Comparison of ENCODE assay signal across 9 cellular contexts in the genomic region with DNA sequence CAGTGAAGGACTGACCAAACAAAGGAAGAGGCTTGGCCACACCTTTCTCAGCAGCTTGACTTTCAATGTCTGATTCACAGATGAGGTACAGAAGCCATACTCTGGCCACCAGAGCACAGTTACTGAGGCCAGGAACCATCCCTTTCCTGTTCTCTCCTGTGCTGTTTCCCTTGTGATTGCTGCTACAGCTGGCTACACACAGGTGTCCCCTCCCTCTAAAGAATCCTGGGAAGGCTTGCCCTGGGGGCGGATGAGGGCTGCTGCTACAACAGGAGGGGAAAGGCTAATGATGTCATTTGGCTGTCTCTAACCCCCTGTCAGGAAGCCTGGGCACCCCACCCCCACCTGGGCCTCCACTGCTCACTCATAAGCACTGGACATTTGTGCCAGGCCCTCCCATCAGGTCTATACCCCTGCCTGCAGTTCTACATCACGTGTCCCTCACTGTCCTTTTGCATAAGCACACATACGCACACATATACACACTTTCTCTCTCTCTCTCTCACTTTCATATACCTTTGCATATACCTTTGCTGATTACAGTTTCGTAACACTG. TPM values are rescaled to one million over a fixed set of nuclear protein-coding genes. Genes with fewer than 3 reads are reported as not detected.
DNase-seq lines count a peak whose midpoint lies in the region; ATAC-seq and TF ChIP-seq lines count a peak whose summit lies in the region.
"Had no signal": no experiment of that assay in that cellular context is flagged by ENCODE, and none has a peak within 500 bp of the region (broad histone marks: within the 10 kb centered on the region; RNA-seq: fewer than 3 reads in every experiment).

No MANE protein-coding gene starts in this region.

- WGBS in heart right ventricle, 2 donors: 67 to 80% methylated on average over 4 of the region's 4 CpGs
- WGBS in adrenal gland, 4 donors: 71 to 86% (median 79%) methylated on average over 4 of the region's 4 CpGs

- DNase-seq in ELF-1 (ENCODE audit: low read depth, low spot score) (peak; percentile 77), NCI-H526 treated with DMSO at 0.1 percent for 48 hours (lab: John Stamatoyannopoulos, UW) (peak; percentile 48), heart right ventricle (peak in 1 of 2 donors; percentile 60), NOMO-1 treated with DMSO at 0.1 percent for 48 hours (lab: John Stamatoyannopoulos, UW; ENCODE audit: unreplicated experiment) (no peak), adrenal gland (no peak)
- no peak for DNase-seq in stimulated activated CD4-positive, alpha-beta T cell treated with anti-CD3 and anti-CD28 coated beads, Interleukin-15, amount 100 ng/mL, for 24 hours
- no peak for DNase-seq in stimulated activated CD8-positive, alpha-beta memory T cell treated with anti-CD3 and anti-CD28 coated beads, Interleukin-4, amount 100 ng/mL, for 48 hours

- peak overlapping the region; percentile 74 to 97 (median 86) for H3K27ac ChIP-seq in heart right ventricle
- peak overlapping the region in 2 of 5 donors; percentile 85 to 95 for H3K27ac ChIP-seq in adrenal gland
- H3K27ac ChIP-seq: epithelial cell of prostate had no signal

- H3K9me3 ChIP-seq in heart right ventricle (no peaks in the 10 kb centered on the region), adrenal gland (replicated peaks in 1 of 3) (no peaks in the 10 kb centered on the region)

- peak overlapping the region in 1 of 10 donors; percentile 3 for H3K4me3 ChIP-seq in heart right ventricle
- no peak overlapping the region for H3K4me3 ChIP-seq in adrenal gland

- intact Hi-C loops in heart right ventricle (cut with DNase I): loop anchor here in 1 of 10 donors (5.0 kb wide), 1 partner anchor 38 kb away; no protein-coding TSS in a partner anchor
- intact Hi-C loops in adrenal gland (cut with DNase I): no loop called here

- H3K36me3 ChIP-seq in heart right ventricle: peaks cover 0 to 39% (median 0%) of the 10 kb centered on the region in 9 donors
- H3K36me3 ChIP-seq in adrenal gland (replicated peaks in 1 of 2): no peaks in the 10 kb centered on the region

- ATAC-seq in GM21526 (IDR thresholded peaks at IDR 0.05; ENCODE audit: low FRiP score, unreplicated experiment) (peak; percentile 58), heart right ventricle (peak; percentile 30 to 78 (median 65))

- H3K4me1 ChIP-seq in heart right ventricle: peaks cover 29 to 99% (median 73%) of the 10 kb centered on the region in 9 donors
- peaks cover 13 to 51% of the 10 kb centered on the region in 2 donors for H3K4me1 ChIP-seq in adrenal gland (replicated peaks in 1 of 2)

- no peak for TF ChIP-seq CTCF in heart right ventricle (IDR thresholded peaks at IDR 0.05)
- no peak for TF ChIP-seq CTCF in adrenal gland (IDR thresholded peaks at IDR 0.05)

- H3K27me3 ChIP-seq in heart right ventricle: no peaks in the 10 kb centered on the region
- no peaks in the 10 kb centered on the region for H3K27me3 ChIP-seq in adrenal gland

- TF ChIP-seq POLR2A in adrenal gland (IDR thresholded peaks at IDR 0.05): no peak

RNA-seq across cellular contexts. Expression of a gene that starts 41.3 kb away (rescaled TPM):
- total RNA-seq in heart right ventricle (10 to 100 TPM; 16.8 to 26.2 (median 21.6) TPM), adrenal gland (10 to 100 TPM in 6 of 8 donors, 1 to 10 TPM in 2; 7.2 to 44.8 (median 24.4) TPM)
- polyA plus RNA-seq in heart right ventricle (10 to 100 TPM; 13.4 to 37.5 TPM), adrenal gland (100 to 1,000 TPM in 1 of 3 donors, 10 to 100 TPM in 1, 1 to 10 TPM in 1; 9.1 to 125 (median 83.6) TPM)

RNA-seq across cellular contexts. Expression of a gene that starts 42.5 kb away (rescaled TPM):
- 10 to 100 TPM; 10.1 to 19.6 (median 12.0) TPM for total RNA-seq in heart right ventricle
- polyA plus RNA-seq in heart right ventricle: 10 to 100 TPM in 1 of 2 donors, 1 to 10 TPM in 1; 5.7 to 10.9 TPM
- 10 to 100 TPM; 11.3 to 24.1 (median 19.2) TPM for total RNA-seq in adrenal gland
- 10 to 100 TPM in 1 of 3 donors, 1 to 10 TPM in 2; 4.7 to 11.5 (median 7.0) TPM for polyA plus RNA-seq in adrenal gland

RNA-seq across cellular contexts. Expression of a gene that starts 59.2 kb away (rescaled TPM):
- 1 to 10 TPM in 2 of 10 donors, under 1 TPM in 8; 0.25 to 1.5 (median 0.78) TPM for total RNA-seq in heart right ventricle
- under 1 TPM; 0.04 to 0.22 TPM for polyA plus RNA-seq in heart right ventricle
- 1 to 10 TPM in 5 of 8 donors, under 1 TPM in 2, not detected in 1; 0.42 to 2.3 (median 1.1) TPM for total RNA-seq in adrenal gland
- polyA plus RNA-seq in adrenal gland: 1 to 10 TPM in 1 of 3 donors, under 1 TPM in 2; 0.29 to 1.3 (median 0.37) TPM

Comparison
In these comparisons a context has a peak if more than half of its experiments do, and no peak if none do; other contexts are left out.
1. DNase-seq: peak in ELF-1 (single experiment) and NCI-H526 treated with DMSO at 0.1 percent for 48 hours (single experiment); none in NOMO-1 treated with DMSO at 0.1 percent for 48 hours (single experiment), stimulated activated CD4-positive, alpha-beta T cell treated with anti-CD3 and anti-CD28 coated beads, Interleukin-15, amount 100 ng/mL, for 24 hours (single experiment), stimulated activated CD8-positive, alpha-beta memory T cell treated with anti-CD3 and anti-CD28 coated beads, Interleukin-4, amount 100 ng/mL, for 48 hours (single experiment) and adrenal gland (0 of 7).